Comparison of ENCODE assay signal across 10 cellular contexts in the genomic region with DNA sequence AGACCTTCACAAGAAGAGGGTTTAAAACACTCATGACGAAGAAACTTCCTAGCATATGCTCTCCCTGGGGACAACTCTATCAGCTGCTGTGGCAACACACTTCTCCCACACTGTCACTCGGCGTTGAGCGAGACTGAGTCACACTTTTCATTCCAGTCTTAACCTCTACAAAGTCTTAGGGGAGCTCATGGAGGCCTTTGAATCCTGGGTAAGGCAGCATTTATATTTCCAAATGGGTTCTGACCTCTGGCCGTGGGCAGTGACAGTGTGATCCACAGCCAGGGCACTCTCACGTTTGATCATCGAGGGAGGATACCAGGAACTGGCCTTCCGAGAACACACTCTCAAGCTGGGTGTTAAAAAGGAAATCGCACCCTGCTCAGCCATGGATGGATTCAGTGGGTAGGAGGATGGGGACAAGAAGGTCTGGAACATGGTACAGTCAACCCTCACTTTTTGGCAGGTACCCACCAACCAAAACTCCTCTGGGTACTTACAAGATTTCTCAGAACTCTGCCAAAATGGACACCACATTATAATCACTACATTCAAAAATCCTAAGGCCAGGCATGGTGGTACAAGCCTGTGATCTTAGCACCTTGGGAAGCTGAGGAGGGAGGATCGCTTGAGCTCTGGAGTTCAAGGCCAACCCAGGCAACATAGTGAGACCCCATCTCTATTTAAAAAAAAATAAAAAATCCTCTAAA. TPM values are rescaled to one million over a fixed set of nuclear protein-coding genes. Genes with fewer than 3 reads are reported as not detected.
DNase-seq lines count a peak whose midpoint lies in the region; ATAC-seq and TF ChIP-seq lines count a peak whose summit lies in the region.
"Had no signal": no experiment of that assay in that cellular context is flagged by ENCODE, and none has a peak within 500 bp of the region (broad histone marks: within the 10 kb centered on the region; RNA-seq: fewer than 3 reads in every experiment).

No MANE protein-coding gene starts in this region.

- H3K4me1 ChIP-seq in upper lobe of right lung: peaks cover 28% of the 10 kb centered on the region

- H3K36me3 ChIP-seq in upper lobe of right lung: peaks cover 15% of the 10 kb centered on the region

- H3K27ac ChIP-seq in upper lobe of right lung: no peak overlapping the region

- H3K27me3 ChIP-seq in upper lobe of right lung: no peaks in the 10 kb centered on the region

- no peak overlapping the region for H3K4me3 Mint-ChIP-seq in activated CD4-positive, alpha-beta T cell treated with anti-CD3 and anti-CD28 coated beads, Interleukin-2, amount 10 ng/mL, durations not matched to agents 7 days and 5 days

- H3K27ac Mint-ChIP-seq in activated CD4-positive, alpha-beta T cell treated with anti-CD3 and anti-CD28 coated beads, Interleukin-2, amount 10 ng/mL, durations not matched to agents 7 days and 5 days: peak overlapping the region; percentile 26

- H3K27me3 Mint-ChIP-seq in activated CD4-positive, alpha-beta T cell treated with anti-CD3 and anti-CD28 coated beads, Interleukin-2, amount 10 ng/mL, durations not matched to agents 7 days and 5 days: no peaks in the 10 kb centered on the region

- peaks cover 9% of the 10 kb centered on the region for H3K9me3 Mint-ChIP-seq in activated CD4-positive, alpha-beta T cell treated with anti-CD3 and anti-CD28 coated beads, Interleukin-2, amount 10 ng/mL, durations not matched to agents 7 days and 5 days

- in situ Hi-C loops in astrocyte of the spinal cord (cut with HindIII; ENCODE audit: low sequenced_read_pairs): no loop called here

- no peak for DNase-seq in activated CD4-positive, alpha-beta T cell treated with anti-CD3 and anti-CD28 coated beads, Interleukin-2, amount 10 ng/mL, durations not matched to agents 7 days and 5 days
- DNase-seq in activated CD4-positive, alpha-beta T cell treated with anti-CD3 and anti-CD28 coated beads for 48 hours: no peak
- DNase-seq in astrocyte of the spinal cord (ENCODE audit: low read depth, low spot score): peak; percentile 58
- DNase-seq in mesenteric fat pad (ENCODE audit: low spot score): peak; percentile 86
- DNase-seq in upper lobe of right lung: no peak
- no peak for DNase-seq in OCI-M1 (lab: John Stamatoyannopoulos, UW)
- no peak for DNase-seq in NOMO-1 treated with DMSO at 0.1 percent for 48 hours (lab: John Stamatoyannopoulos, UW; ENCODE audit: unreplicated experiment)
- DNase-seq in activated CD8-positive, alpha-beta memory T cell treated with anti-CD3 and anti-CD28 coated beads, Interleukin-2, amount 50 U/mL, for 48 hours: no peak

- peak; percentile 72 for ATAC-seq in upper lobe of right lung
- ATAC-seq: HCT116 had no signal

- POLR2A ChIA-PET in activated CD4-positive, alpha-beta T cell treated with anti-CD3 and anti-CD28 coated beads, Interleukin-2, amount 10 ng/mL, durations not matched to agents 7 days and 5 days (lab: Charles Lee): no interaction called here

- H3K9me3 ChIP-seq in upper lobe of right lung: no peaks in the 10 kb centered on the region

- H3K4me3 ChIP-seq in astrocyte of the spinal cord (ENCODE audit: low read depth, low read length): no peak overlapping the region
- no peak overlapping the region for H3K4me3 ChIP-seq in upper lobe of right lung

- CTCF ChIA-PET in activated CD4-positive, alpha-beta T cell treated with anti-CD3 and anti-CD28 coated beads, Interleukin-2, amount 10 ng/mL, durations not matched to agents 7 days and 5 days (lab: Charles Lee): no interaction called here

- TF ChIP-seq CTCF in astrocyte of the spinal cord (IDR thresholded peaks at IDR 0.05; ENCODE audit: low read depth, low read length): no peak
- TF ChIP-seq CTCF in upper lobe of right lung (IDR thresholded peaks at IDR 0.05): no peak

- H3K4me1 Mint-ChIP-seq in activated CD4-positive, alpha-beta T cell treated with anti-CD3 and anti-CD28 coated beads, Interleukin-2, amount 10 ng/mL, durations not matched to agents 7 days and 5 days: peaks cover 46% of the 10 kb centered on the region

- intact Hi-C loops in upper lobe of right lung (cut with DNase I): no loop called here

- peaks cover 32% of the 10 kb centered on the region for H3K36me3 Mint-ChIP-seq in activated CD4-positive, alpha-beta T cell treated with anti-CD3 and anti-CD28 coated beads, Interleukin-2, amount 10 ng/mL, durations not matched to agents 7 days and 5 days (ENCODE audit: low read depth)

RNA-seq across cellular contexts. Expression of gene RRBP1, which starts 19.6 kb away (rescaled TPM):
- total RNA-seq in activated CD4-positive, alpha-beta T cell treated with anti-CD3 and anti-CD28 coated beads, Interleukin-2, amount 10 ng/mL, durations not matched to agents 7 days and 5 days: 10 to 100 TPM; 50.8 to 52.1 TPM
- total RNA-seq in mesenteric fat pad: 170 TPM
- total RNA-seq in upper lobe of right lung: 166 TPM

RNA-seq across cellular contexts. Expression of gene BANF2, which starts 37.3 kb away (rescaled TPM):
- total RNA-seq in activated CD4-positive, alpha-beta T cell treated with anti-CD3 and anti-CD28 coated beads, Interleukin-2, amount 10 ng/mL, durations not matched to agents 7 days and 5 days: not detected
- not detected for total RNA-seq in mesenteric fat pad
- total RNA-seq in upper lobe of right lung: not detected
- total RNA-seq: NCI-H460 had no signal

Comparison
In these comparisons a context has a peak if more than half of its experiments do, and no peak if none do; other contexts are left out.
1. DNase-seq: peak in astrocyte of the spinal cord (single experiment) and mesenteric fat pad (single experiment); none in activated CD4-positive, alpha-beta T cell treated with anti-CD3 and anti-CD28 coated beads, Interleukin-2, amount 10 ng/mL, durations not matched to agents 7 days and 5 days (single experiment), activated CD4-positive, alpha-beta T cell treated with anti-CD3 and anti-CD28 coated beads for 48 hours (single experiment), upper lobe of right lung (single experiment), OCI-M1 (single experiment), NOMO-1 treated with DMSO at 0.1 percent for 48 hours (single experiment) and activated CD8-positive, alpha-beta memory T cell treated with anti-CD3 and anti-CD28 coated beads, Interleukin-2, amount 50 U/mL, for 48 hours (single experiment).